In genomic region chr1:28648493-28649238, GRCh38 we compare ENCODE assay signal across 1 cellular context.
TF ChIP-seq lines count a peak whose summit lies in the region.

RNU11 (plus strand) TSS chr1:28648600.

TF ChIP-seq in K562, 482 proteins besides CTCF, POLR2A, EP300 and RAD21 (continued from another document and continues in another):
- TF ChIP-seq ZNF407 (IDR thresholded peaks at IDR 0.05; ENCODE audit: low read depth) (peak; percentile 58; the same call in 1 of the 2 replicates), ZNF518B (CRISPR knock-in tag; IDR thresholded peaks at IDR 0.05) (peak; percentile 97), ZNF740 (CRISPR knock-in tag; IDR thresholded peaks at IDR 0.05) (peak; percentile 81), ZNF740 (tag; IDR thresholded peaks at IDR 0.05) (peak in 1 of 2 experiments; percentile 79; a peak in 1 of 4 replicates), MCM2 (IDR thresholded peaks at IDR 0.05; ENCODE audit: low read depth) (no peak), HMG20B (CRISPR knock-in tag; IDR thresholded peaks at IDR 0.05) (peak; percentile 98), ZC3H4 (CRISPR knock-in tag; IDR thresholded peaks at IDR 0.05; ENCODE audit: borderline replicate concordance) (peak; percentile 98), SMC3 (conservative IDR thresholded peaks at IDR 0.05; ENCODE audit: insufficient read depth, low read depth, low read length) (peak; percentile 61), HCFC1 (IDR thresholded peaks at IDR 0.05; ENCODE audit: low read depth, low read length) (peak; percentile 84), CREB1 (IDR thresholded peaks at IDR 0.05) (peak; percentile 90), CREB1 (CRISPR knock-in tag; IDR thresholded peaks at IDR 0.05) (peak; percentile 83), ZNF12 (CRISPR knock-in tag; IDR thresholded peaks at IDR 0.05) (peak; percentile 48; the same call in 1 of the 2 replicates), ELF4 (CRISPR knock-in tag; IDR thresholded peaks at IDR 0.05) (peak; percentile 100), KLF16 (IDR thresholded peaks at IDR 0.05) (peak; percentile 79), ZNF318 (IDR thresholded peaks at IDR 0.05; ENCODE audit: borderline replicate concordance in 1 of 2, low read depth in 1 of 2) (peak in 1 of 2 experiments; percentile 100; a peak in 3 of 4 replicates), ZFPM2 (CRISPR knock-in tag; IDR thresholded peaks at IDR 0.05) (peak; percentile 91), ZNF589 (CRISPR knock-in tag; IDR thresholded peaks at IDR 0.05; ENCODE audit: low read depth) (peak; percentile 90; the same call in 1 of the 2 replicates), ZBTB34 (CRISPR knock-in tag; IDR thresholded peaks at IDR 0.05) (peak; percentile 91), BCL6 (CRISPR knock-in tag; IDR thresholded peaks at IDR 0.05) (peak; percentile 88; the same call in 1 of the 2 replicates), ZBTB1 (CRISPR knock-in tag; IDR thresholded peaks at IDR 0.05; ENCODE audit: borderline replicate concordance, low read depth) (peak; percentile 90), CREB3 (tag; conservative IDR thresholded peaks at IDR 0.05; ENCODE audit: low read depth) (no peak), SMAD4 (CRISPR knock-in tag; conservative IDR thresholded peaks at IDR 0.05) (peak; percentile 65), KHSRP (IDR thresholded peaks at IDR 0.05) (peak; percentile 97), ZNF274 (IDR thresholded peaks at IDR 0.05; ENCODE audit: borderline replicate concordance, low read depth, low read length) (peak; percentile 74), E2F5 (CRISPR knock-in tag; IDR thresholded peaks at IDR 0.05) (peak; percentile 88), ATF7 (IDR thresholded peaks at IDR 0.05) (peak; percentile 92), ARID3B (CRISPR knock-in tag; IDR thresholded peaks at IDR 0.05; ENCODE audit: borderline replicate concordance) (0 out of 2 replicates have a peak, but pooled peaks have one; percentile 58), ZNF124 (CRISPR knock-in tag; IDR thresholded peaks at IDR 0.05) (no peak)
